12 cellular contexts compared by ENCODE assay signal in the genomic region with DNA sequence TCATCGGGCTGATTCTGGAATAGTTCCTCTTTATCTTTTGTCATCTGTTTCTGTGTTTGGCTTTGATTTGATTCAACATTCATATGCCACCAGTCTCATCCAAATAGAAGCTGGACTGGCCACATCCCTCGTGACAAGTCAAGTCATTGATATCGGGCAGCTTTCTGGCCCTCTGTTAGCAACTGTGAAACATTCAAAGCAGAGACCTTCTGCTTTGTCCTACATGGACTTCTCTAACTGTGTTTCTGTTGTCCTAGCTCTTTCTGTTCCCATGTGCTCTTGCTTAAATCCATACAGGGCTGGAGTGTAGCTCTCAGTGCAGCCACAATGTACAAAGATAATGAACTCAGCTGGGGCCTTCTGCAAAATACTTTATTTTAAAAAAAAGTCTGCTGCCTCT.
"Had no signal": no experiment of that assay in that cellular context is flagged by ENCODE, and none has a peak within 500 bp of the region (broad histone marks: within the 10 kb centered on the region; RNA-seq: fewer than 3 reads in every experiment).

No MANE protein-coding gene starts in this region.

- ATAC-seq: activated CD4-positive, CD25-positive, alpha-beta regulatory T cell treated with anti-CD3 and anti-CD28 coated beads, Interleukin-2, amount 50 U/mL, for 24 hours; naive thymus-derived CD4-positive, alpha-beta T cell had no signal

- H3K27ac Mint-ChIP-seq: naive thymus-derived CD4-positive, alpha-beta T cell; neural progenitor cell had no signal

- H3K4me3 Mint-ChIP-seq: naive thymus-derived CD4-positive, alpha-beta T cell; neural progenitor cell had no signal

- H3K36me3 Mint-ChIP-seq: neural progenitor cell had no signal

- DNase-seq: activated CD4-positive, alpha-beta T cell treated with anti-CD3 and anti-CD28 coated beads, Interleukin-2, amount 50 U/mL, for 1 hour; activated CD8-positive, alpha-beta memory T cell treated with anti-CD3 and anti-CD28 coated beads, Interleukin-2, amount 50 U/mL, for 4 hours; activated effector memory CD4-positive, alpha-beta T cell treated with Interleukin-2 at 50 U/mL for 16 hours; activated naive CD4-positive, alpha-beta T cell treated with anti-CD3 and anti-CD28 coated beads, Interleukin-2, amount 50 U/mL, for 16 hours; activated T-cell treated with anti-CD3 and anti-CD28 coated beads, Interleukin-2, amount 50 U/mL, for 48 hours; dermis blood vessel endothelial cell; effector memory CD4-positive, alpha-beta T cell; naive thymus-derived CD4-positive, alpha-beta T cell; stimulated activated naive CD4-positive, alpha-beta T cell; T1000 had no signal

- H3K4me1 Mint-ChIP-seq: naive thymus-derived CD4-positive, alpha-beta T cell had no signal

- H3K27me3 Mint-ChIP-seq: naive thymus-derived CD4-positive, alpha-beta T cell had no signal
